Comparison of ENCODE assay signal across 18 cellular contexts in the genomic region with DNA sequence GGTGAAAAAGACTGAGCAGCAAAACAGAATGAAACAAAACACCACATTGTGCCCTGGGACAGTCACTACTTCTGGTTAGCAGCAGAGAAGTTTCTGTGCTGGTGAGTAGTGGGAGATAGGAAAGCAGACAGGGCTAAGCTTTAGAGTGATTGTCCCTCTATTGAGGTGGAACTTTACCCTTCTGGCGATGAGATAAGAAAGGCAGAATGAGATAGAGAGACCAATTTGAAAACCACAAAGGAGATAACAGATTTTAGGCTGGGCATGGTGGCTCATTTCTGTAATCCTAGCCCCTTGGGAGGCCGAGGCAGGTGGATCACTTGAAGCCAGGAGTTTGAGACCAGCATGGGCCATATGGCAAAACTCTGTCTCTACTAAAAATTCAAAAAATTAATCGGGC.
DNase-seq lines count a peak whose midpoint lies in the region; ATAC-seq and TF ChIP-seq lines count a peak whose summit lies in the region.
"Had no signal": no experiment of that assay in that cellular context is flagged by ENCODE, and none has a peak within 500 bp of the region (broad histone marks: within the 10 kb centered on the region; RNA-seq: fewer than 3 reads in every experiment).

No MANE protein-coding gene starts in this region.

- no peak overlapping the region for H3K18ac ChIP-seq in mesendoderm (ENCODE audit: low read length)

- H3K27me3 ChIP-seq in KMS-11 (ENCODE audit: insufficient read depth, low read depth) = no peaks in the 10 kb centered on the region
- H3K27me3 ChIP-seq in mesendoderm (ENCODE audit: insufficient read depth, low read length, poor library complexity) = no peaks in the 10 kb centered on the region

- H3K79me1 ChIP-seq in mesendoderm (ENCODE audit: low read length) = no peaks in the 10 kb centered on the region

- H4K20me1 ChIP-seq in KMS-11 (ENCODE audit: insufficient read depth) = no peaks in the 10 kb centered on the region

- H3K79me2 ChIP-seq in KMS-11 (ENCODE audit: insufficient read depth, low read depth) = no peaks in the 10 kb centered on the region
- no peaks in the 10 kb centered on the region for H3K79me2 ChIP-seq in mesendoderm (ENCODE audit: control insufficient read depth, insufficient read depth, low read length)

- no CpG with 5 or more reads among the region's 3 CpGs for WGBS in mesendoderm (ENCODE audit: extremely low coverage, insufficient coverage, low lambda C conversion rate)

- TF ChIP-seq CTCF in KMS-11 (conservative IDR thresholded peaks at IDR 0.05; ENCODE audit: low read depth, low read length) = no peak

- H3K4me2 ChIP-seq in KMS-11 (peak overlapping the region; percentile 41; the same call in 1 of the 2 replicates), mesendoderm (ENCODE audit: low read length) (no peak overlapping the region)

- H2BK120ac ChIP-seq in mesendoderm (ENCODE audit: low read depth, low read length) = no peak overlapping the region

- no peaks in the 10 kb centered on the region for H3K36me3 ChIP-seq in KMS-11 (ENCODE audit: insufficient read depth)
- no peaks in the 10 kb centered on the region for H3K36me3 ChIP-seq in mesendoderm (ENCODE audit: control insufficient read depth, insufficient read depth, low read length)

- peak overlapping the region; percentile 42; the same call in 1 of the 2 replicates for H3K27ac ChIP-seq in KMS-11
- no peak overlapping the region for H3K27ac ChIP-seq in mesendoderm (ENCODE audit: low read depth, low read length)
- H3K27ac ChIP-seq: HL-60 had no signal

- H3K4me1 ChIP-seq in KMS-11 (ENCODE audit: low read depth, poor library complexity, severe bottlenecking) (peaks cover 22% of the 10 kb centered on the region), mesendoderm (ENCODE audit: control insufficient read depth, low read depth, low read length) (no peaks in the 10 kb centered on the region)

- no peak overlapping the region for H4K8ac ChIP-seq in mesendoderm (ENCODE audit: low read depth, low read length)

- H2BK5ac ChIP-seq in mesendoderm (ENCODE audit: low read length) = no peak overlapping the region

- H3K23ac ChIP-seq in mesendoderm (ENCODE audit: low read length) = no peak overlapping the region

- H2BK15ac ChIP-seq in mesendoderm (replicated peaks; ENCODE audit: low read depth) = no peak overlapping the region

- ATAC-seq in HG03565 (IDR thresholded peaks at IDR 0.05; ENCODE audit: unreplicated experiment) = no peak
- ATAC-seq: PC-3 had no signal

- DNase-seq in ELF-1 (ENCODE audit: low read depth, low spot score) = peak; percentile 15
- peak; percentile 26 for DNase-seq in SK-N-DZ (ENCODE audit: low spot score)
- DNase-seq in mesendoderm = peak; percentile 82
- no peak for DNase-seq in NCI-H187 treated with DMSO at 0.1 percent for 48 hours (lab: John Stamatoyannopoulos, UW)
- no peak for DNase-seq in T-helper 1 cell
- no peak for DNase-seq in DMS79 treated with DMSO at 0.1 percent for 48 hours (lab: John Stamatoyannopoulos, UW)
- DNase-seq: AML-193, COR-L47, H9, IMR-90, NCI-H1105, NCI-H1694, PC-3, RPMI8226, SHP77 treated with DMSO at 0.1 percent for 48 hours had no signal

- H3K4me3 ChIP-seq in KMS-11 (IDR thresholded peaks at IDR 0.05; ENCODE audit: insufficient read depth, low read depth, low read length) (no peak overlapping the region), mesendoderm (ENCODE audit: low read length) (no peak overlapping the region)

- H3K56ac ChIP-seq in mesendoderm (ENCODE audit: low read length) = no peak overlapping the region

- H2AFZ ChIP-seq in KMS-11 (ENCODE audit: low read depth) = peak overlapping the region; percentile 13; the same call in 1 of the 2 replicates

- H3K9ac ChIP-seq in KMS-11 = no peak overlapping the region
- no peak overlapping the region for H3K9ac ChIP-seq in mesendoderm (ENCODE audit: low read length)

- H2AK5ac ChIP-seq in mesendoderm (ENCODE audit: low read length) = no peak overlapping the region

- no peak overlapping the region for H3K4ac ChIP-seq in mesendoderm (ENCODE audit: low read depth, low read length)

- no peak overlapping the region for H4K5ac ChIP-seq in mesendoderm (ENCODE audit: low read length)

Comparison
In these comparisons a context has a peak if more than half of its experiments do, and no peak if none do; other contexts are left out.
1. DNase-seq: peak in ELF-1 (single experiment), SK-N-DZ (single experiment) and mesendoderm (single experiment); none in NCI-H187 treated with DMSO at 0.1 percent for 48 hours (single experiment), T-helper 1 cell (0 of 5) and DMS79 treated with DMSO at 0.1 percent for 48 hours (single experiment).